17 cellular contexts compared by ENCODE assay signal in the genomic region with DNA sequence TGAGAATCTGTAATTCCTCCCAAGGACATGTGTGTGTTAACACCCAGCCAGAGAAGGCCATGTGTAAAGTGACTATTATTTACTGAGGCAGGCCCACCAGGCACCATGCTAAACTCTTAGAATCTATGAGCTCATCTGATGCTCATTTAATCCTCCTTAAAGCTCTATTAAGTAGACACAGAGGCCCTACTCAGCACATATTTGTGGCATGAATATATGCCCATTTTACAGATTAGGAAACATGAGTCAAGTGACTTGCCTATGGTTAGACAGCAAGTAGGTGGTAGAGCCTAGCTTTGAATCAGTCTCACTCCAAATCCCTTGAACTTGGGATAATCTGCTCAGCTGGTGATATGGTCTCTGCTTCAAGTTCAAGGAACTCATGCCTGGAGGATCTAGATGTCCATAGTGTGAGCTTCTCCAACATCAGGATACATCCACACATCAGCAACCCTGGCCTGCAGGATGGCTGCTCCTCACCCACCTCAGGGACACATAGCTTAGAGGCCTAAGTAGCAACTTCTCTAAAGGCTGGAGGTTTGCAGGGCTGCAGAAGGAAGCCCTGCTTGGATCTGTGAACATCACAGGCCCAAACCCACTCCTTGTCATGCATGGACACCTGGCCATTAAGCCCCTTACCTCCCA.
A peak's percentile ranks its signal among the peaks of the same experiment; 100 is the strongest.
DNase-seq lines count a peak whose midpoint lies in the region; ATAC-seq, FAIRE-seq and TF ChIP-seq lines count a peak whose summit lies in the region.
"Had no signal": no experiment of that assay in that cellular context is flagged by ENCODE, and none has a peak within 500 bp of the region (broad histone marks: within the 10 kb centered on the region; RNA-seq: fewer than 3 reads in every experiment).

No MANE protein-coding gene starts in this region.

- H3K36me3 ChIP-seq in HepG2 (replicated peaks in 1 of 2; ENCODE audit: control insufficient read depth in 1 of 2, insufficient read depth in 2 of 2, low read length in 2 of 2) (no peaks in the 10 kb centered on the region), right lobe of liver (no peaks in the 10 kb centered on the region)
- H3K36me3 ChIP-seq: BLaER1 had no signal

- in situ Hi-C loops in HepG2 (cut with HindIII; ENCODE audit: extremely low pct_ligation_motif_present, low pct_unique_long_range_greater_than_20kb) = no loop called here

- H3K9ac ChIP-seq in HepG2 (ENCODE audit: insufficient read depth, low read depth, low read length) = no peak overlapping the region
- H3K9ac ChIP-seq: BLaER1 had no signal

- BruUV-seq in HepG2 (replicated peaks; lab: Mats Ljungman, UMichigan) = no TSS peak

- H3K4me1 ChIP-seq in HepG2 (ENCODE audit: insufficient read depth, low read length) (no peaks in the 10 kb centered on the region), right lobe of liver (no peaks in the 10 kb centered on the region)
- H3K4me1 ChIP-seq: Caco-2 had no signal

- H3K4me2 ChIP-seq in HepG2 (ENCODE audit: low read depth, low read length) = no peak overlapping the region
- H3K4me2 ChIP-seq: BLaER1 had no signal

- CTCF ChIA-PET in HepG2 (lab: Yijun Ruan, JAX; ENCODE audit: low intra/inter-chr PET ratio, low total read pairs) = no interaction called here

- H3K4me3 ChIP-seq in HepG2 (replicated peaks in 1 of 3; ENCODE audit: insufficient read depth in 1 of 3, low read depth in 2 of 3, low read length in 3 of 3) (no peak overlapping the region), right lobe of liver (no peak overlapping the region)
- H3K4me3 ChIP-seq: BLaER1 had no signal

- FAIRE-seq in HepG2 (lab: Jason Lieb, UNC) = no peak
- FAIRE-seq: GM12892 had no signal

- no peak for TF ChIP-seq CTCF in HepG2 (CRISPR knock-in tag; IDR thresholded peaks at IDR 0.05)
- no peak for TF ChIP-seq CTCF in right lobe of liver (IDR thresholded peaks at IDR 0.05)

- TF ChIP-seq POLR2A in HepG2 (IDR thresholded peaks at IDR 0.05; ENCODE audit: insufficient read depth in 1 of 2, low read depth in 2 of 2, low read length in 2 of 2) = no peak
- TF ChIP-seq POLR2A in right lobe of liver (IDR thresholded peaks at IDR 0.05) = no peak

- DNase-seq in HepG2 (ENCODE audit: low spot score) (no peak), right lobe of liver (no peak), left lobe of liver (ENCODE audit: low spot score) (peak; percentile 5), substantia nigra (lab: John Stamatoyannopoulos, UW) (no peak)
- peak; percentile 39 for DNase-seq in activated CD8-positive, alpha-beta memory T cell treated with anti-CD3 and anti-CD28 coated beads, Interleukin-2, amount 50 U/mL, for 48 hours
- DNase-seq: 8988T; AML-193; CD8-positive, alpha-beta memory T cell; DND-41; GDM1; HCEC 1CT; HFFc6 had no signal

- POLR2A ChIA-PET in HepG2 (lab: Yijun Ruan, JAX) = no interaction called here

- H2AFZ ChIP-seq in HepG2 (ENCODE audit: low read length) = no peak overlapping the region

- no peaks in the 10 kb centered on the region for H3K79me2 ChIP-seq in HepG2 (ENCODE audit: insufficient read depth, low read length)

- no peak for TF ChIP-seq EP300 in HepG2 (IDR thresholded peaks at IDR 0.05; ENCODE audit: low read depth in 2 of 2, low read length in 2 of 2)
- no peak for TF ChIP-seq EP300 in HepG2 (CRISPR knock-in tag; IDR thresholded peaks at IDR 0.05; ENCODE audit: borderline replicate concordance)

- TF ChIP-seq RAD21 in HepG2 (CRISPR knock-in tag; IDR thresholded peaks at IDR 0.05) = no peak

- H3K27me3 ChIP-seq in HepG2 (ENCODE audit: control insufficient read depth in 1 of 2, insufficient read depth in 2 of 2, low read length in 2 of 2) (peaks cover 4 to 50% of the 10 kb centered on the region in 2 experiments; a peak in 4 of 5 replicates), right lobe of liver (no peaks in the 10 kb centered on the region)
- H3K27me3 ChIP-seq: BLaER1 had no signal

- H4K20me1 ChIP-seq in HepG2 (ENCODE audit: insufficient read depth, low read length) = no peaks in the 10 kb centered on the region
- H4K20me1 ChIP-seq: BLaER1 had no signal

- intact Hi-C loops in HepG2 (cut with micrococcal nuclease; ENCODE audit: unreplicated experiment) = no loop called here
- intact Hi-C loops in right lobe of liver (cut with DNase I) = no loop called here

- ATAC-seq in HepG2 (no peak), right lobe of liver (no peak), left lobe of liver (no peak), GM21786 (IDR thresholded peaks at IDR 0.05; ENCODE audit: unreplicated experiment) (no peak), SK-N-SH treated with all-trans-retinoic acid at 6 μM for 48 hours (no peak)

- H3K9me3 ChIP-seq in HepG2 (ENCODE audit: low read length) = no peaks in the 10 kb centered on the region
- no peaks in the 10 kb centered on the region for H3K9me3 ChIP-seq in right lobe of liver
- H3K9me3 ChIP-seq: BLaER1, Caco-2 had no signal

- H3K27ac ChIP-seq in HepG2 (ENCODE audit: extremely low read length, insufficient read depth, low read length) (no peak overlapping the region), right lobe of liver (no peak overlapping the region), substantia nigra (ENCODE audit: low read depth, low read length, poor library complexity, severe bottlenecking) (no peak overlapping the region)
- H3K27ac ChIP-seq: BLaER1 had no signal

TF ChIP-seq in HepG2, 621 proteins besides CTCF, POLR2A, EP300 and RAD21:
- TF ChIP-seq ZNF629 (CRISPR knock-in tag; conservative IDR thresholded peaks at IDR 0.05) = 0 out of 2 replicates have a peak, but pooled peaks have one; percentile 12
- TF ChIP-seq KLF13 (CRISPR knock-in tag; IDR thresholded peaks at IDR 0.05) = no peak
TF ChIP-seq in HepG2: peak in this region for 1.

TF ChIP-seq in SK-N-SH treated with all-trans-retinoic acid at 6 μM for 48 hours, 23 proteins besides CTCF, POLR2A, EP300 and RAD21 (continues in another document):
- TF ChIP-seq, protein P1, sequence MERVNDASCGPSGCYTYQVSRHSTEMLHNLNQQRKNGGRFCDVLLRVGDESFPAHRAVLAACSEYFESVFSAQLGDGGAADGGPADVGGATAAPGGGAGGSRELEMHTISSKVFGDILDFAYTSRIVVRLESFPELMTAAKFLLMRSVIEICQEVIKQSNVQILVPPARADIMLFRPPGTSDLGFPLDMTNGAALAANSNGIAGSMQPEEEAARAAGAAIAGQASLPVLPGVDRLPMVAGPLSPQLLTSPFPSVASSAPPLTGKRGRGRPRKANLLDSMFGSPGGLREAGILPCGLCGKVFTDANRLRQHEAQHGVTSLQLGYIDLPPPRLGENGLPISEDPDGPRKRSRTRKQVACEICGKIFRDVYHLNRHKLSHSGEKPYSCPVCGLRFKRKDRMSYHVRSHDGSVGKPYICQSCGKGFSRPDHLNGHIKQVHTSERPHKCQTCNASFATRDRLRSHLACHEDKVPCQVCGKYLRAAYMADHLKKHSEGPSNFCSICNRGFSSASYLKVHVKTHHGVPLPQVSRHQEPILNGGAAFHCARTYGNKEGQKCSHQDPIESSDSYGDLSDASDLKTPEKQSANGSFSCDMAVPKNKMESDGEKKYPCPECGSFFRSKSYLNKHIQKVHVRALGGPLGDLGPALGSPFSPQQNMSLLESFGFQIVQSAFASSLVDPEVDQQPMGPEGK (CRISPR knock-in tag; IDR thresholded peaks at IDR 0.05; ENCODE audit: borderline replicate concordance) = no peak
- TF ChIP-seq ESRRG (CRISPR knock-in tag; IDR thresholded peaks at IDR 0.05) (no peak), ZNF8 (CRISPR knock-in tag; IDR thresholded peaks at IDR 0.05) (no peak)
- TF ChIP-seq, protein P2, sequence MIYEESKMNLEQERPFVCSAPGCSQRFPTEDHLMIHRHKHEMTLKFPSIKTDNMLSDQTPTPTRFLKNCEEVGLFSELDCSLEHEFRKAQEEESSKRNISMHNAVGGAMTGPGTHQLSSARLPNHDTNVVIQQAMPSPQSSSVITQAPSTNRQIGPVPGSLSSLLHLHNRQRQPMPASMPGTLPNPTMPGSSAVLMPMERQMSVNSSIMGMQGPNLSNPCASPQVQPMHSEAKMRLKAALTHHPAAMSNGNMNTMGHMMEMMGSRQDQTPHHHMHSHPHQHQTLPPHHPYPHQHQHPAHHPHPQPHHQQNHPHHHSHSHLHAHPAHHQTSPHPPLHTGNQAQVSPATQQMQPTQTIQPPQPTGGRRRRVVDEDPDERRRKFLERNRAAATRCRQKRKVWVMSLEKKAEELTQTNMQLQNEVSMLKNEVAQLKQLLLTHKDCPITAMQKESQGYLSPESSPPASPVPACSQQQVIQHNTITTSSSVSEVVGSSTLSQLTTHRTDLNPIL (CRISPR knock-in tag; IDR thresholded peaks at IDR 0.05; ENCODE audit: low read depth) = no peak
- TF ChIP-seq, protein P3, sequence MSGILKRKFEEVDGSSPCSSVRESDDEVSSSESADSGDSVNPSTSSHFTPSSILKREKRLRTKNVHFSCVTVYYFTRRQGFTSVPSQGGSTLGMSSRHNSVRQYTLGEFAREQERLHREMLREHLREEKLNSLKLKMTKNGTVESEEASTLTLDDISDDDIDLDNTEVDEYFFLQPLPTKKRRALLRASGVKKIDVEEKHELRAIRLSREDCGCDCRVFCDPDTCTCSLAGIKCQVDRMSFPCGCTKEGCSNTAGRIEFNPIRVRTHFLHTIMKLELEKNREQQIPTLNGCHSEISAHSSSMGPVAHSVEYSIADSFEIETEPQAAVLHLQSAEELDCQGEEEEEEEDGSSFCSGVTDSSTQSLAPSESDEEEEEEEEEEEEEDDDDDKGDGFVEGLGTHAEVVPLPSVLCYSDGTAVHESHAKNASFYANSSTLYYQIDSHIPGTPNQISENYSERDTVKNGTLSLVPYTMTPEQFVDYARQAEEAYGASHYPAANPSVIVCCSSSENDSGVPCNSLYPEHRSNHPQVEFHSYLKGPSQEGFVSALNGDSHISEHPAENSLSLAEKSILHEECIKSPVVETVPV (CRISPR knock-in tag; IDR thresholded peaks at IDR 0.05) = no peak

Comparison
In these comparisons a context has a peak if more than half of its experiments do, and no peak if none do; other contexts are left out.
1. DNase-seq: peak in activated CD8-positive, alpha-beta memory T cell treated with anti-CD3 and anti-CD28 coated beads, Interleukin-2, amount 50 U/mL, for 48 hours (single experiment) and left lobe of liver (single experiment); none in HepG2 (single experiment), right lobe of liver (0 of 3) and substantia nigra (0 of 49).